ENCODE assay signal across 11 cellular contexts in the genomic region with DNA sequence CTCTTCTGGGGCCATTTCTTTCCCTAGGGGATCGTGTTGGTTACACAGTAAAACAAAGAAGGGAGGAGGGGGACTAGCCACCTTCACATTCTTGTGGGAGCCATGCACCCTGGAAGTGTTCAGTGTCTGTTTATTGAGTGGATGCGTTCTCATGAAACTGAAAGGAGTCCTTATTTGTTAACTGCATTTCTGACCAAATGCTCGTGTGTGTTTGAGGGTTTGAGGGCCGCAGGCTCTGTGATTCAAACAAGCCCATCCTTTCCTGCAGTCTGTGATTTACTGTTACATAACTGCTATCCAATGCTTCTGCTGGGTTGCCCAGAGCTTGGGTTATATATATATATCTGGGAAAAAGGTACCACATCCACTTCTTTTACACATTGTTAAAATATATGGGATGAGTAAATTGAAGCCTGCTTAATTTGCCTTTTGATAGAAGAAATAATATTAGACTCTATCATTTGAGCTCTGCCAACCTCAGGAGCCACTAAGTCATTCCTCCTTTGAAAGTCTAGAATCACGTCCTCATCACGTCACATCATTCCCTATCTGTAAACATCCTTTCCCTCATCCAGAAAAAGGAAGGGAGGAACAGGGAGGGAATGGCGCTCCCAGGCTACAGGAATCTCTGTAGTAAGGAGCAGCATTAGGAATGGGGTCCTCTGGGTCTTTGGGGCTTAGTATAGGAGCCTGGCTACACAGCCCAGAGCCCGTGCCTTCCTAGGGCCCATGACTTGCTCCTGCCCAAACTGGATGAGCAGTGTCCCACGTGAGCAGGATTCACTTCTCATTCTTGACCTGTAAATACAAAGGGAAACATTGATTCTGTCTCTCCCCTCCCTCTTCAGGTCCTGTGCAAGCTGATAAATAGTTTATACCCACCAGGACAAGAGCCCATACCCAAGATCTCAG. TPM values are rescaled to one million over a fixed set of nuclear protein-coding genes. Genes with fewer than 3 reads are reported as not detected.
DNase-seq lines count a peak whose midpoint lies in the region; ATAC-seq and TF ChIP-seq lines count a peak whose summit lies in the region.
"Had no signal": no experiment of that assay in that cellular context is flagged by ENCODE, and none has a peak within 500 bp of the region (broad histone marks: within the 10 kb centered on the region; RNA-seq: fewer than 3 reads in every experiment).

No MANE protein-coding gene starts in this region.

- TF ChIP-seq CTCF in CD4-positive, alpha-beta T cell (IDR thresholded peaks at IDR 0.05), result no peak
- TF ChIP-seq CTCF in kidney epithelial cell (IDR thresholded peaks at IDR 0.05; ENCODE audit: insufficient read depth, low read length, poor library complexity, severe bottlenecking), result no peak
- no peak for TF ChIP-seq CTCF in foreskin fibroblast (IDR thresholded peaks at IDR 0.05; ENCODE audit: low read depth, low read length)

- no peak overlapping the region for H3K27ac ChIP-seq in CD4-positive, alpha-beta T cell (ENCODE audit: low read depth, low read length)
- peak overlapping the region; percentile 75 for H3K27ac ChIP-seq in angular gyrus (ENCODE audit: low read depth, low read length)
- H3K27ac ChIP-seq: transverse colon had no signal

- POLR2A ChIA-PET in CD4-positive, alpha-beta T cell (lab: Charles Lee), result interaction anchor here (0.7 to 4.5 kb wide), 5 partner anchors 11 to 21 kb away, joined by 3 to 19 read pairs (median 4); partner anchors contain the start of gene ABHD10

- H3K36me3 ChIP-seq in H7 (replicated peaks; ENCODE audit: control insufficient read depth, insufficient read depth, low read length) (no peaks in the 10 kb centered on the region), kidney epithelial cell (ENCODE audit: control insufficient read depth, insufficient read depth, low read length) (no peaks in the 10 kb centered on the region)
- H3K36me3 ChIP-seq: transverse colon had no signal

- no peak overlapping the region for H3K27ac Mint-ChIP-seq in CD4-positive, alpha-beta T cell

- no peaks in the 10 kb centered on the region for H3K9me3 ChIP-seq in CD4-positive, alpha-beta T cell (ENCODE audit: control insufficient read depth, low read length)
- H3K9me3 ChIP-seq: transverse colon had no signal

- H3K27me3 ChIP-seq in CD4-positive, alpha-beta T cell (ENCODE audit: control insufficient read depth, insufficient read depth, low read length), result no peaks in the 10 kb centered on the region
- H3K27me3 ChIP-seq in H7 (ENCODE audit: control insufficient read depth, insufficient read depth, low read length), result peaks cover 15% of the 10 kb centered on the region
- no peaks in the 10 kb centered on the region for H3K27me3 ChIP-seq in kidney epithelial cell (ENCODE audit: control insufficient read depth, insufficient read depth, low read length)

- peaks cover 3% of the 10 kb centered on the region for H3K36me3 Mint-ChIP-seq in CD4-positive, alpha-beta T cell (ENCODE audit: low read depth)

- no peak for DNase-seq in CD4-positive, alpha-beta T cell
- DNase-seq in H7 (peak; percentile 26), kidney epithelial cell (ENCODE audit: low read depth) (no peak), foreskin fibroblast (no peak), SHP77 treated with DMSO at 0.1 percent for 48 hours (lab: John Stamatoyannopoulos, UW) (no peak)
- DNase-seq: OCI-M1, transverse colon had no signal

- CTCF ChIA-PET in CD4-positive, alpha-beta T cell (lab: Charles Lee), result interaction anchor here (1.1 to 2.6 kb wide), 2 partner anchors 14 to 43 kb away, joined by 3 to 10 read pairs; no protein-coding TSS in a partner anchor

- intact Hi-C loops in CD4-positive, alpha-beta T cell (cut with DNase I, micrococcal nuclease), result no loop called here

- H3K4me3 Mint-ChIP-seq in CD4-positive, alpha-beta T cell, result peak overlapping the region; percentile 88

- H3K4me3 ChIP-seq in H7 (ENCODE audit: insufficient read depth, low read depth, low read length), result peak overlapping the region; percentile 49
- H3K4me3 ChIP-seq in kidney epithelial cell (ENCODE audit: low read depth, low read length), result peak overlapping the region; percentile 52
- peak overlapping the region in 1 of 2 donors; percentile 55 for H3K4me3 ChIP-seq in foreskin fibroblast (ENCODE audit: low read depth in 1 of 2, low read length in 2 of 2)

- peaks cover 48% of the 10 kb centered on the region for H3K4me1 Mint-ChIP-seq in CD4-positive, alpha-beta T cell (ENCODE audit: low read depth)

- H3K27me3 Mint-ChIP-seq in CD4-positive, alpha-beta T cell, result no peaks in the 10 kb centered on the region

- ATAC-seq in CD4-positive, alpha-beta T cell (ENCODE audit: poor library complexity), result no peak
- no peak for ATAC-seq in HG02938 (IDR thresholded peaks at IDR 0.05; ENCODE audit: unreplicated experiment)
- ATAC-seq in HG03095 (IDR thresholded peaks at IDR 0.05; ENCODE audit: unreplicated experiment), result no peak

- H3K9me3 Mint-ChIP-seq in CD4-positive, alpha-beta T cell, result no peaks in the 10 kb centered on the region

RNA-seq across cellular contexts. Expression of gene TAGLN3, which starts 1.5 kb away (rescaled TPM):
- total RNA-seq in CD4-positive, alpha-beta T cell, result under 1 TPM in 1 of 2 experiments, not detected in 1; 0.28 TPM
- total RNA-seq in H7 (2014; rRNA removed; shearing (Covaris generic)), result 3.5 and 4.5 TPM in 2 replicates
- 1.6 and 3.7 TPM in 2 replicates for total RNA-seq in kidney epithelial cell

RNA-seq across cellular contexts. Expression of gene ABHD10, which starts 21.4 kb away (rescaled TPM):
- 10 to 100 TPM; 28.2 to 32.5 TPM for total RNA-seq in CD4-positive, alpha-beta T cell
- total RNA-seq in H7 (2014; rRNA removed; shearing (Covaris generic)), result 34.4 and 36.1 TPM in 2 replicates
- total RNA-seq in kidney epithelial cell, result 17.1 and 17.6 TPM in 2 replicates

RNA-seq across cellular contexts. Expression of gene TMPRSS7, which starts 34.4 kb away (rescaled TPM):
- total RNA-seq in CD4-positive, alpha-beta T cell, result under 1 TPM in 1 of 2 experiments, not detected in 1; 0.14 TPM
- total RNA-seq in H7 (2014; rRNA removed; shearing (Covaris generic)), result not detected in 2 replicates
- total RNA-seq in kidney epithelial cell, result not detected in 2 replicates
- total RNA-seq: M059J, transverse colon had no signal
